In the genomic region with DNA sequence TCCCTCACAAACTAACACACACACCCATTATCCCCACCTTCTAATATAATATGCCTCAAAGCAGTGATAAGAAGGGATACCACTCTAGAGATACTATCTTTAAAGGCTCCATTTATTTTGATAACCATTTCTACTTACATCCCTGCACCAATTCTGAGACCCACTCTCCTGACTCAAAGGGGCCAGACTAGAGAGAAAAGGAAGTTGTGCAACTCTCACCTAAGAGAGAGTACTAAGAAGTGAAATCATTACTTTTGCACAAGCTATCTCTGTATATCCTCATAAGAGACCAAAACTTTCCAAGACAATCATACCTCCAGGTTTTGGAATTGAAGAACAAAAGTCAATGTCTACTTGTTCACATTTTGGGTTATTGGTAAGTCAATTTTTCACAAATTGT, we compare ENCODE assay signal across 17 cellular contexts. TPM values are rescaled to one million over a fixed set of nuclear protein-coding genes. Genes with fewer than 3 reads are reported as not detected.
DNase-seq lines count a peak whose midpoint lies in the region; FAIRE-seq and TF ChIP-seq lines count a peak whose summit lies in the region.
"Had no signal": no experiment of that assay in that cellular context is flagged by ENCODE, and none has a peak within 500 bp of the region (broad histone marks: within the 10 kb centered on the region; RNA-seq: fewer than 3 reads in every experiment).

No MANE protein-coding gene starts in this region.

- TF ChIP-seq POLR2A in NB4 (IDR thresholded peaks at IDR 0.05; ENCODE audit: extremely low read depth, insufficient read length): no peak
- TF ChIP-seq POLR2A in suprapubic skin (IDR thresholded peaks at IDR 0.05): no peak

- FAIRE-seq in bronchial epithelial cell (lab: Jason Lieb, UNC) (no peak), RCC 7860 (lab: Jason Lieb, UNC) (no peak)

- H3K4me3 Mint-ChIP-seq in activated naive CD4-positive, alpha-beta T cell treated with anti-CD3 and anti-CD28 coated beads, Interleukin-2, amount 50 U/mL, for 24 hours: peak overlapping the region; percentile 21
- no peak overlapping the region for H3K4me3 Mint-ChIP-seq in T-helper 2 cell treated with Interferon-gamma antibody and Interleukin-4, amounts not matched to agents 5 μg/mL and 100 μg/mL, for 36 hours
- H3K4me3 Mint-ChIP-seq: activated naive CD8-positive, alpha-beta T cell treated with anti-CD3 and anti-CD28 coated beads, Interleukin-2, amount 50 U/mL, for 24 hours; nephron; stimulated activated memory B cell treated with anti-CD40 and anti-IgM and Interleukin-4, amounts not matched to agents 10 μg/mL and 1 μg/mL and 100 μg/mL, for 72 hours had no signal

- no peaks in the 10 kb centered on the region for H3K36me3 Mint-ChIP-seq in activated naive CD4-positive, alpha-beta T cell treated with anti-CD3 and anti-CD28 coated beads, Interleukin-2, amount 50 U/mL, for 24 hours
- H3K36me3 Mint-ChIP-seq in T-helper 2 cell treated with Interferon-gamma antibody and Interleukin-4, amounts not matched to agents 5 μg/mL and 100 μg/mL, for 36 hours (ENCODE audit: low read depth): no peaks in the 10 kb centered on the region
- H3K36me3 Mint-ChIP-seq: stimulated activated memory B cell treated with anti-CD40 and anti-IgM and Interleukin-4, amounts not matched to agents 10 μg/mL and 1 μg/mL and 100 μg/mL, for 72 hours had no signal

- H3K27ac Mint-ChIP-seq in activated naive CD4-positive, alpha-beta T cell treated with anti-CD3 and anti-CD28 coated beads, Interleukin-2, amount 50 U/mL, for 24 hours: peak overlapping the region; percentile 38
- H3K27ac Mint-ChIP-seq in T-helper 2 cell treated with Interferon-gamma antibody and Interleukin-4, amounts not matched to agents 5 μg/mL and 100 μg/mL, for 36 hours: no peak overlapping the region
- H3K27ac Mint-ChIP-seq: activated naive CD8-positive, alpha-beta T cell treated with anti-CD3 and anti-CD28 coated beads, Interleukin-2, amount 50 U/mL, for 24 hours; nephron; stimulated activated memory B cell treated with anti-CD40 and anti-IgM and Interleukin-4, amounts not matched to agents 10 μg/mL and 1 μg/mL and 100 μg/mL, for 72 hours had no signal

- no peaks in the 10 kb centered on the region for H3K27me3 Mint-ChIP-seq in activated naive CD4-positive, alpha-beta T cell treated with anti-CD3 and anti-CD28 coated beads, Interleukin-2, amount 50 U/mL, for 24 hours
- peaks cover 9% of the 10 kb centered on the region for H3K27me3 Mint-ChIP-seq in T-helper 2 cell treated with Interferon-gamma antibody and Interleukin-4, amounts not matched to agents 5 μg/mL and 100 μg/mL, for 36 hours (ENCODE audit: low read depth)
- H3K27me3 Mint-ChIP-seq: activated naive CD8-positive, alpha-beta T cell treated with anti-CD3 and anti-CD28 coated beads, Interleukin-2, amount 50 U/mL, for 24 hours had no signal

- peaks cover 51% of the 10 kb centered on the region for H3K4me1 Mint-ChIP-seq in activated naive CD4-positive, alpha-beta T cell treated with anti-CD3 and anti-CD28 coated beads, Interleukin-2, amount 50 U/mL, for 24 hours
- H3K4me1 Mint-ChIP-seq in T-helper 2 cell treated with Interferon-gamma antibody and Interleukin-4, amounts not matched to agents 5 μg/mL and 100 μg/mL, for 36 hours (ENCODE audit: low read depth): peaks cover 12% of the 10 kb centered on the region
- H3K4me1 Mint-ChIP-seq: nephron had no signal

- TF ChIP-seq CTCF in NB4 (IDR thresholded peaks at IDR 0.05; ENCODE audit: low read depth, low read length): no peak
- TF ChIP-seq CTCF in bronchial epithelial cell (IDR thresholded peaks at IDR 0.05; ENCODE audit: insufficient read depth, low read length, severe bottlenecking): no peak
- no peak for TF ChIP-seq CTCF in suprapubic skin (IDR thresholded peaks at IDR 0.05)

- H3K4me3 ChIP-seq in NB4 (ENCODE audit: low read depth, low read length) (peak overlapping the region; percentile 14), bronchial epithelial cell (ENCODE audit: low read depth, low read length) (no peak overlapping the region), suprapubic skin (no peak overlapping the region)
- H3K4me3 ChIP-seq: cardiac muscle cell, heart left ventricle had no signal

- no peak for TF ChIP-seq EP300 in suprapubic skin (IDR thresholded peaks at IDR 0.05)

- no peaks in the 10 kb centered on the region for H3K36me3 ChIP-seq in bronchial epithelial cell (ENCODE audit: control insufficient read depth, insufficient read depth, low read length)
- no peaks in the 10 kb centered on the region for H3K36me3 ChIP-seq in suprapubic skin
- H3K36me3 ChIP-seq: cardiac muscle cell, heart left ventricle had no signal

- no peaks in the 10 kb centered on the region for H3K27me3 ChIP-seq in bronchial epithelial cell (ENCODE audit: control insufficient read depth, insufficient read depth, low read length)
- no peaks in the 10 kb centered on the region for H3K27me3 ChIP-seq in suprapubic skin
- H3K27me3 ChIP-seq: cardiac muscle cell, heart left ventricle had no signal

- no peaks in the 10 kb centered on the region for H3K9me3 ChIP-seq in suprapubic skin
- H3K9me3 ChIP-seq: heart left ventricle had no signal

- no peaks in the 10 kb centered on the region for H3K9me3 Mint-ChIP-seq in activated naive CD4-positive, alpha-beta T cell treated with anti-CD3 and anti-CD28 coated beads, Interleukin-2, amount 50 U/mL, for 24 hours
- no peaks in the 10 kb centered on the region for H3K9me3 Mint-ChIP-seq in T-helper 2 cell treated with Interferon-gamma antibody and Interleukin-4, amounts not matched to agents 5 μg/mL and 100 μg/mL, for 36 hours
- H3K9me3 Mint-ChIP-seq: activated naive CD8-positive, alpha-beta T cell treated with anti-CD3 and anti-CD28 coated beads, Interleukin-2, amount 50 U/mL, for 24 hours; nephron; stimulated activated memory B cell treated with anti-CD40 and anti-IgM and Interleukin-4, amounts not matched to agents 10 μg/mL and 1 μg/mL and 100 μg/mL, for 72 hours had no signal

- peaks cover 24% of the 10 kb centered on the region for H3K4me1 ChIP-seq in suprapubic skin

- DNase-seq in activated naive CD4-positive, alpha-beta T cell treated with anti-CD3 and anti-CD28 coated beads, Interleukin-2, amount 50 U/mL, for 16 hours: no peak
- DNase-seq in NB4 (ENCODE audit: low read depth) (peak; percentile 83), bronchial epithelial cell (ENCODE audit: low read depth) (peak; percentile 53), suprapubic skin (ENCODE audit: low spot score in 2 of 2) (no peak), caudate nucleus (lab: John Stamatoyannopoulos, UW) (no peak), RCC 7860 (ENCODE audit: low spot score) (no peak)
- no peak for DNase-seq in T-helper 2 cell treated with Interferon-gamma antibody and Interleukin-4, amounts not matched to agents 5 μg/mL and 100 μg/mL, for 36 hours (ENCODE audit: low spot score)
- DNase-seq: activated naive CD8-positive, alpha-beta T cell treated with anti-CD3 and anti-CD28 coated beads, Interleukin-2, amount 50 U/mL, for 24 hours; heart left ventricle; NCI-H1694 treated with DMSO at 0.1 percent for 48 hours; NCI-H446; SHP77; stimulated activated CD4-positive, alpha-beta T cell treated with anti-CD3 and anti-CD28 coated beads, Interleukin-12 subunit alpha, Interleukin-12 subunit beta, amount 100 ng/mL, for 4 hours had no signal

- H3K27ac ChIP-seq in suprapubic skin: peak overlapping the region; percentile 40
- no peak overlapping the region for H3K27ac ChIP-seq in caudate nucleus (ENCODE audit: low read depth, low read length)
- H3K27ac ChIP-seq: cardiac muscle cell had no signal

RNA-seq across cellular contexts. Expression of a gene that starts 45.4 kb away (rescaled TPM):
- total RNA-seq in bronchial epithelial cell (56.3 and 89.7 TPM in 2 replicates), suprapubic skin (100 to 1,000 TPM in 1 of 4 donors, 10 to 100 TPM in 3; 59.1 to 141 (median 80.6) TPM)

Comparison
In these comparisons a context has a peak if more than half of its experiments do, and no peak if none do; other contexts are left out.
1. DNase-seq: peak in NB4 (single experiment) and bronchial epithelial cell (single experiment); none in activated naive CD4-positive, alpha-beta T cell treated with anti-CD3 and anti-CD28 coated beads, Interleukin-2, amount 50 U/mL, for 16 hours (single experiment), suprapubic skin (0 of 2), caudate nucleus (0 of 61), RCC 7860 (single experiment) and T-helper 2 cell treated with Interferon-gamma antibody and Interleukin-4, amounts not matched to agents 5 μg/mL and 100 μg/mL, for 36 hours (single experiment).